Comparison of ENCODE assay signal across 15 cellular contexts in genomic region chr14:34345718-34346465, GRCh38.
DNase-seq lines count a peak whose midpoint lies in the region; ATAC-seq and TF ChIP-seq lines count a peak whose summit lies in the region.
"Had no signal": no experiment of that assay in that cellular context is flagged by ENCODE, and none has a peak within 500 bp of the region (broad histone marks: within the 10 kb centered on the region; RNA-seq: fewer than 3 reads in every experiment).

No MANE protein-coding gene starts in this region.

- no peak overlapping the region for H2BK5ac ChIP-seq in trophoblast cell (ENCODE audit: low read depth, low read length, poor library complexity)

- H2BK120ac ChIP-seq in trophoblast cell (ENCODE audit: insufficient read depth, low read length, poor library complexity) = no peak overlapping the region

- BruUV-seq in Calu3 (replicated peaks; lab: Mats Ljungman, UMichigan) = no TSS peak

- H3K4me3 Mint-ChIP-seq in chondrocyte (ENCODE audit: unreplicated experiment) = no peak overlapping the region
- H3K4me3 Mint-ChIP-seq in Calu3 (ENCODE audit: low read depth, unreplicated experiment) = no peak overlapping the region
- H3K4me3 Mint-ChIP-seq: GM23338 had no signal

- DNase-seq in chondrocyte (ENCODE audit: low spot score) (peak; percentile 89), trophoblast cell (no peak), upper lobe of right lung (no peak), Calu3 (no peak)
- DNase-seq in activated CD8-positive, alpha-beta memory T cell treated with anti-CD3 and anti-CD28 coated beads, Interleukin-2, amount 50 U/mL, for 4 hours = no peak
- DNase-seq: C1 segment of cervical spinal cord; CD4-positive, alpha-beta memory T cell; COR-L47; DMS79; EL; GDM1 had no signal

- H3K9me3 Mint-ChIP-seq in chondrocyte (ENCODE audit: low read depth) (peaks cover 11% of the 10 kb centered on the region), Calu3 (ENCODE audit: low read depth, unreplicated experiment) (peaks cover 6% of the 10 kb centered on the region)
- H3K9me3 Mint-ChIP-seq: CD4-positive, alpha-beta memory T cell had no signal

- H3K4ac ChIP-seq in trophoblast cell (ENCODE audit: low read depth, low read length) = no peak overlapping the region

- H3K23ac ChIP-seq in trophoblast cell (ENCODE audit: low read length) = no peak overlapping the region

- no peak overlapping the region for H4K12ac ChIP-seq in trophoblast cell (ENCODE audit: low read depth, low read length)

- no peak overlapping the region for H3K4me3 ChIP-seq in HEK293 (ENCODE audit: low read depth, low read length)
- peak overlapping the region; percentile 30 for H3K4me3 ChIP-seq in trophoblast cell (ENCODE audit: low read depth, low read length)
- H3K4me3 ChIP-seq in upper lobe of right lung = no peak overlapping the region
- H3K4me3 ChIP-seq: GM12878, GM23338, HAP-1 had no signal

- H3K36me3 ChIP-seq in HEK293 (ENCODE audit: control insufficient read depth in 2 of 2, insufficient read depth in 1 of 2, low read length in 2 of 2) (no peaks in the 10 kb centered on the region), trophoblast cell (ENCODE audit: control insufficient read depth in 1 of 2, insufficient read depth in 2 of 2, low read length in 2 of 2) (peaks cover 0 to 5% of the 10 kb centered on the region in 2 experiments), upper lobe of right lung (no peaks in the 10 kb centered on the region)
- H3K36me3 ChIP-seq: HAP-1 had no signal

- no peak overlapping the region for H4K91ac ChIP-seq in trophoblast cell (ENCODE audit: low read depth, low read length)

- no peak overlapping the region for H3K9ac ChIP-seq in trophoblast cell (ENCODE audit: low read length)

- H3K14ac ChIP-seq in trophoblast cell (ENCODE audit: low read length) = no peak overlapping the region

- H3K79me1 ChIP-seq in trophoblast cell (ENCODE audit: low read length) = no peaks in the 10 kb centered on the region

- WGBS in trophoblast cell (ENCODE audit: extremely low coverage, insufficient coverage, insufficient read length) = no CpG with 5 or more reads among the region's 26 CpGs

- H3K79me2 ChIP-seq in trophoblast cell (ENCODE audit: control insufficient read depth, insufficient read depth, low read length, poor library complexity) = no peaks in the 10 kb centered on the region

- H3K4me1 Mint-ChIP-seq in chondrocyte (ENCODE audit: low read depth) (no peaks in the 10 kb centered on the region), Calu3 (ENCODE audit: low read depth, unreplicated experiment) (peaks cover 1% of the 10 kb centered on the region)
- H3K4me1 Mint-ChIP-seq: GM23338 had no signal

- no peaks in the 10 kb centered on the region for H3K27me3 Mint-ChIP-seq in chondrocyte (ENCODE audit: low read depth)
- H3K27me3 Mint-ChIP-seq in Calu3 (ENCODE audit: unreplicated experiment) = no peaks in the 10 kb centered on the region
- H3K27me3 Mint-ChIP-seq: CD4-positive, alpha-beta memory T cell had no signal

- no peak overlapping the region for H3K18ac ChIP-seq in trophoblast cell (ENCODE audit: low read length)

- H2AFZ ChIP-seq in trophoblast cell (ENCODE audit: insufficient read depth, low read length, poor library complexity) = no peak overlapping the region
- H2AFZ ChIP-seq: GM23338 had no signal

- no peak overlapping the region for H2AK5ac ChIP-seq in trophoblast cell (ENCODE audit: low read length)

- H3K36me3 Mint-ChIP-seq in chondrocyte (ENCODE audit: low read depth) (no peaks in the 10 kb centered on the region), Calu3 (ENCODE audit: insufficient read depth, unreplicated experiment) (no peaks in the 10 kb centered on the region)
- H3K36me3 Mint-ChIP-seq: CD4-positive, alpha-beta memory T cell had no signal

- no peaks in the 10 kb centered on the region for H3K9me3 ChIP-seq in HEK293 (ENCODE audit: control insufficient read depth, insufficient read depth, low read depth, low read length)
- H3K9me3 ChIP-seq in trophoblast cell (ENCODE audit: insufficient read depth, low read depth, low read length) = peaks cover 4% of the 10 kb centered on the region
- H3K9me3 ChIP-seq in upper lobe of right lung = no peaks in the 10 kb centered on the region
- H3K9me3 ChIP-seq: HAP-1 had no signal

- CTCF ChIA-PET in HEK293 (lab: Yijun Ruan, JAX) (no interaction called here), Calu3 (lab: Charles Lee) (interaction anchor here (0.6 kb wide), 1 partner anchor 144 kb away, joined by 5 read pairs; no protein-coding TSS in a partner anchor)

- POLR2A ChIA-PET in HEK293 (lab: Yijun Ruan, JAX) = no interaction called here

- no peak overlapping the region for H3K4me2 ChIP-seq in trophoblast cell (ENCODE audit: low read length)
- H3K4me2 ChIP-seq: GM23338 had no signal

- ATAC-seq in upper lobe of right lung = peak; percentile 39
- ATAC-seq: GM12878, GM23338 had no signal

- H2BK12ac ChIP-seq in trophoblast cell (ENCODE audit: low read length) = no peak overlapping the region

- H3K27me3 ChIP-seq in trophoblast cell (ENCODE audit: insufficient read depth, low read length) (no peaks in the 10 kb centered on the region), upper lobe of right lung (no peaks in the 10 kb centered on the region)

- H3K27ac Mint-ChIP-seq in chondrocyte (ENCODE audit: unreplicated experiment) = no peak overlapping the region
- no peak overlapping the region for H3K27ac Mint-ChIP-seq in Calu3 (ENCODE audit: unreplicated experiment)
- H3K27ac Mint-ChIP-seq: CD4-positive, alpha-beta memory T cell; GM23338 had no signal

- H3K4me1 ChIP-seq in HEK293 (ENCODE audit: control insufficient read depth, insufficient read depth, low read length) (no peaks in the 10 kb centered on the region), trophoblast cell (ENCODE audit: control insufficient read depth in 1 of 2, insufficient read depth in 2 of 2, low read length in 2 of 2) (no peaks in the 10 kb centered on the region), upper lobe of right lung (no peaks in the 10 kb centered on the region)
- H3K4me1 ChIP-seq: HAP-1 had no signal

- TF ChIP-seq CTCF in HEK293 (tag by site-specific recombination; IDR thresholded peaks at IDR 0.05) (no peak), chondrocyte (IDR thresholded peaks at IDR 0.05) (no peak), upper lobe of right lung (IDR thresholded peaks at IDR 0.05) (no peak), Calu3 (IDR thresholded peaks at IDR 0.05; ENCODE audit: unreplicated experiment) (no peak)

- H3K27ac ChIP-seq in HEK293 (ENCODE audit: extremely low read depth, low read depth, low read length) (no peak overlapping the region), trophoblast cell (ENCODE audit: low read depth, low read length) (no peak overlapping the region), upper lobe of right lung (no peak overlapping the region)

- H4K8ac ChIP-seq in trophoblast cell (ENCODE audit: low read depth, low read length) = no peak overlapping the region

- intact Hi-C loops in upper lobe of right lung (cut with DNase I) = no loop called here
- intact Hi-C loops in Calu3 (cut with micrococcal nuclease; ENCODE audit: unreplicated experiment) = no loop called here

TF ChIP-seq in HEK293, 187 proteins besides CTCF, POLR2A, EP300 and RAD21:
- TF ChIP-seq RBAK (tag by site-specific recombination; IDR thresholded peaks at IDR 0.05) (0 out of 2 replicates have a peak, but pooled peaks have one; percentile 23), ZNF140 (tag by site-specific recombination; IDR thresholded peaks at IDR 0.05) (no peak)
